9 cellular contexts compared by ENCODE assay signal in the genomic region with DNA sequence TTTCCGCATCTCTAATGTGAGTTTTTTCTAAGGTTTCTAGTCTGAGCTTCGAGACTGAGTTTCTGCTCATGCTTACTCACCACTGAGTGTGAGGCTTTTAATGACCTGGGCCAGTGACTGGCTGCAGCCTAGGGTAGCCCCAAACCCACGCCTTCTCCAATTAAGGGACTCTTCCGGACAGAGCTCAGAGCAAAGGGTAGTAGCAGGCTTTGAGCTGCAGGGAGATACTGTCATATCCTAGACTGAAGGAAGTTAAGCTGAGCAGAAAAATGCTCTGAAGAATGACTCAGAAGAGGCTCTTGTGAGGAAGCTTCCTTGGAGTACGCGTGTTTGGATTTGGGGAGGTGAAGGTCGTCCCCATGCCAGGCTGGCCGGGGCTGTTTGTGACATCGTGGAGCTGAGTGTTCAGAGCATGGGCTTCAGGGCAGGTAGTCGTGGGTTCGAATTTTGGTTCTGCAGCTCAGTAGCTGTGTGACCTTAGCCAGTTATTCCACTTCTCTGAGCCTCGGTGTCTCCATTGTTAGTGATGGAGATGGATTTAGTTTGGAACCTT. TPM values are rescaled to one million over a fixed set of nuclear protein-coding genes. Genes with fewer than 3 reads are reported as not detected.
DNase-seq lines count a peak whose midpoint lies in the region; ATAC-seq and TF ChIP-seq lines count a peak whose summit lies in the region.
"Had no signal": no experiment of that assay in that cellular context is flagged by ENCODE, and none has a peak within 500 bp of the region (broad histone marks: within the 10 kb centered on the region; RNA-seq: fewer than 3 reads in every experiment).

No MANE protein-coding gene starts in this region.

- TF ChIP-seq CTCF in right atrium auricular region (IDR thresholded peaks at IDR 0.05), result no peak

- CTCF ChIA-PET in T-cell (lab: Charles Lee), result interaction anchor here in 1 of 2 donors (0.8 kb wide), 1 partner anchor 46 kb away, joined by 3 read pairs; no protein-coding TSS in a partner anchor

- no peaks in the 10 kb centered on the region for H3K36me3 ChIP-seq in right atrium auricular region
- H3K36me3 ChIP-seq: thyroid gland had no signal

- H3K27ac Mint-ChIP-seq in T-cell, result peak overlapping the region; percentile 91 to 94

- peak overlapping the region; percentile 61 to 97 (median 68) for H3K4me3 Mint-ChIP-seq in T-cell

- no peaks in the 10 kb centered on the region for H3K9me3 ChIP-seq in right atrium auricular region
- H3K9me3 ChIP-seq: thyroid gland had no signal

- ATAC-seq in T-cell (replicated peaks in 1 of 4) (no peak), HG02623 (IDR thresholded peaks at IDR 0.05; ENCODE audit: unreplicated experiment) (no peak)
- peak; percentile 58 for ATAC-seq in stimulated activated naive CD8-positive, alpha-beta T cell treated with anti-CD3 and anti-CD28 coated beads, Interleukin-15, Interleukin-2, amounts not matched to agents 100 U/mL and 50 U/mL, for 24 hours

- H3K4me1 Mint-ChIP-seq in T-cell, result peaks cover 70 to 79% (median 78%) of the 10 kb centered on the region in 3 donors

- no peaks in the 10 kb centered on the region for H3K9me3 Mint-ChIP-seq in T-cell

- H3K4me3 ChIP-seq in right atrium auricular region, result no peak overlapping the region
- H3K4me3 ChIP-seq: thyroid gland had no signal

- H3K27me3 Mint-ChIP-seq in T-cell, result no peaks in the 10 kb centered on the region

- POLR2A ChIA-PET in T-cell (lab: Charles Lee), result no interaction called here

- peaks cover 0 to 29% of the 10 kb centered on the region in 2 donors for H3K4me1 ChIP-seq in right atrium auricular region

- H3K36me3 Mint-ChIP-seq in T-cell, result peaks cover 5% of the 10 kb centered on the region

- H3K27me3 ChIP-seq in right atrium auricular region, result no peaks in the 10 kb centered on the region
- H3K27me3 ChIP-seq: thyroid gland had no signal

- DNase-seq in activated T-cell treated with anti-CD3 and anti-CD28 coated beads for 24 hours (ENCODE audit: low read depth) (peak; percentile 25), activated T-cell treated with anti-CD3 and anti-CD28 coated beads for 4 hours (no peak), T-cell (no peak), dermis blood vessel endothelial cell (peak; percentile 75), right atrium auricular region (ENCODE audit: low spot score) (no peak), NCI-H748 (lab: John Stamatoyannopoulos, UW; ENCODE audit: unreplicated experiment) (no peak)
- peak; percentile 48 for DNase-seq in stimulated activated naive CD8-positive, alpha-beta T cell treated with anti-CD3 and anti-CD28 coated beads, Interleukin-15, Interleukin-2, amounts not matched to agents 100 U/mL and 50 U/mL, for 24 hours
- DNase-seq: thyroid gland had no signal

- no peak overlapping the region for H3K27ac ChIP-seq in right atrium auricular region

RNA-seq across cellular contexts. Expression of a gene that starts 3.5 kb away (rescaled TPM):
- total RNA-seq in T-cell (100 to 1,000 TPM; 105 to 140 (median 125) TPM), dermis blood vessel endothelial cell (8.7 and 11.2 TPM in 2 replicates), right atrium auricular region (10 to 100 TPM; 12.9 to 14.5 TPM)

RNA-seq across cellular contexts. Expression of a gene that starts 3.7 kb away (rescaled TPM):
- total RNA-seq in T-cell, result 100 to 1,000 TPM in 1 of 5 donors, 10 to 100 TPM in 4; 80.5 to 112 (median 90.2) TPM
- total RNA-seq in dermis blood vessel endothelial cell, result 37.4 and 49.5 TPM in 2 replicates
- 10 to 100 TPM; 43.1 to 67.2 TPM for total RNA-seq in right atrium auricular region

RNA-seq across cellular contexts. Expression of a gene that starts 14.8 kb away (rescaled TPM):
- 10 to 100 TPM; 16.6 to 39.3 (median 34.1) TPM for total RNA-seq in T-cell
- total RNA-seq in dermis blood vessel endothelial cell, result 38.0 and 38.8 TPM in 2 replicates
- total RNA-seq in right atrium auricular region, result 10 to 100 TPM; 16.1 to 31.9 TPM

RNA-seq across cellular contexts. Expression of a gene that starts 35.8 kb away (rescaled TPM):
- total RNA-seq in T-cell, result 10 to 100 TPM; 19.3 to 31.0 (median 26.4) TPM
- total RNA-seq in dermis blood vessel endothelial cell, result 33.5 and 34.6 TPM in 2 replicates
- total RNA-seq in right atrium auricular region, result 10 to 100 TPM; 10.2 to 12.3 TPM

Comparison
In these comparisons a context has a peak if more than half of its experiments do, and no peak if none do; other contexts are left out.
1. DNase-seq: peak in activated T-cell treated with anti-CD3 and anti-CD28 coated beads for 24 hours (single experiment), dermis blood vessel endothelial cell (single experiment) and stimulated activated naive CD8-positive, alpha-beta T cell treated with anti-CD3 and anti-CD28 coated beads, Interleukin-15, Interleukin-2, amounts not matched to agents 100 U/mL and 50 U/mL, for 24 hours (single experiment); none in activated T-cell treated with anti-CD3 and anti-CD28 coated beads for 4 hours (single experiment), T-cell (0 of 34), right atrium auricular region (single experiment) and NCI-H748 (single experiment).